In genomic region chr4:182827166-182827565, GRCh38 we compare ENCODE assay signal across 21 cellular contexts.
"Had no signal": no experiment of that assay in that cellular context is flagged by ENCODE, and none has a peak within 500 bp of the region (broad histone marks: within the 10 kb centered on the region; RNA-seq: fewer than 3 reads in every experiment).

No MANE protein-coding gene starts in this region.

- H3K4me2 ChIP-seq: smooth muscle cell had no signal

- H3K4me3 Mint-ChIP-seq: dendritic cell treated with granulocyte-macrophage colony-stimulating factor and Interleukin-4, amounts not matched to agents 40 ng/mL and 50 ng/mL, for 4 days; nephron progenitor cell; stimulated activated effector memory CD8-positive, alpha-beta T cell treated with anti-CD3 and anti-CD28 coated beads, Interleukin-12 subunit alpha, Interleukin-12 subunit beta, amount 100 ng/mL, for 72 hours had no signal

- H3K4me1 ChIP-seq: colonic mucosa, stomach, vagina had no signal

- H3K36me3 Mint-ChIP-seq: stimulated activated effector memory CD8-positive, alpha-beta T cell treated with anti-CD3 and anti-CD28 coated beads, Interleukin-12 subunit alpha, Interleukin-12 subunit beta, amount 100 ng/mL, for 72 hours had no signal

- DNase-seq: colonic mucosa; effector memory CD4-positive, alpha-beta T cell; erythroblast; head of caudate nucleus; left ventricle myocardium superior; mesenchymal stem cell; midbrain; occipital lobe; ovary; stimulated activated CD4-positive, alpha-beta T cell treated with anti-CD3 and anti-CD28 coated beads, Interleukin-12 subunit alpha, Interleukin-12 subunit beta, amount 100 ng/mL, for 4 hours; stimulated activated CD4-positive, alpha-beta T cell treated with anti-CD3 and anti-CD28 coated beads, Interleukin-4, amount 100 ng/mL, for 1 hour; stimulated activated naive CD4-positive, alpha-beta T cell treated with Interleukin-2 at 50 U/mL for 16 hours; stomach; trophoblast cell had no signal

- ATAC-seq: left ventricle myocardium superior; stimulated activated effector memory CD8-positive, alpha-beta T cell treated with anti-CD3 and anti-CD28 coated beads, Interleukin-12 subunit alpha, Interleukin-12 subunit beta, amount 100 ng/mL, for 72 hours had no signal

- H3K27ac ChIP-seq: colonic mucosa, ovary, stomach, thyroid gland, vagina had no signal

- H3K9me3 ChIP-seq: colonic mucosa, ovary, stomach, thyroid gland, vagina had no signal

- H3K36me3 ChIP-seq: colonic mucosa, ovary, stomach, thyroid gland, vagina had no signal

- H3K9me3 Mint-ChIP-seq: dendritic cell treated with granulocyte-macrophage colony-stimulating factor and Interleukin-4, amounts not matched to agents 40 ng/mL and 50 ng/mL, for 4 days; stimulated activated effector memory CD8-positive, alpha-beta T cell treated with anti-CD3 and anti-CD28 coated beads, Interleukin-12 subunit alpha, Interleukin-12 subunit beta, amount 100 ng/mL, for 72 hours had no signal

- H3K27ac Mint-ChIP-seq: dendritic cell treated with granulocyte-macrophage colony-stimulating factor and Interleukin-4, amounts not matched to agents 40 ng/mL and 50 ng/mL, for 4 days; stimulated activated effector memory CD8-positive, alpha-beta T cell treated with anti-CD3 and anti-CD28 coated beads, Interleukin-12 subunit alpha, Interleukin-12 subunit beta, amount 100 ng/mL, for 72 hours had no signal

- H3K4me3 ChIP-seq: colonic mucosa, lung, ovary, smooth muscle cell, stomach, thyroid gland, vagina had no signal

- H3K27me3 ChIP-seq: colonic mucosa, ovary, stomach, thyroid gland, vagina had no signal

- H3K27me3 Mint-ChIP-seq: dendritic cell treated with granulocyte-macrophage colony-stimulating factor and Interleukin-4, amounts not matched to agents 40 ng/mL and 50 ng/mL, for 4 days had no signal

- H3K4me1 Mint-ChIP-seq: stimulated activated effector memory CD8-positive, alpha-beta T cell treated with anti-CD3 and anti-CD28 coated beads, Interleukin-12 subunit alpha, Interleukin-12 subunit beta, amount 100 ng/mL, for 72 hours had no signal
